14 cellular contexts compared by ENCODE assay signal in the genomic region with DNA sequence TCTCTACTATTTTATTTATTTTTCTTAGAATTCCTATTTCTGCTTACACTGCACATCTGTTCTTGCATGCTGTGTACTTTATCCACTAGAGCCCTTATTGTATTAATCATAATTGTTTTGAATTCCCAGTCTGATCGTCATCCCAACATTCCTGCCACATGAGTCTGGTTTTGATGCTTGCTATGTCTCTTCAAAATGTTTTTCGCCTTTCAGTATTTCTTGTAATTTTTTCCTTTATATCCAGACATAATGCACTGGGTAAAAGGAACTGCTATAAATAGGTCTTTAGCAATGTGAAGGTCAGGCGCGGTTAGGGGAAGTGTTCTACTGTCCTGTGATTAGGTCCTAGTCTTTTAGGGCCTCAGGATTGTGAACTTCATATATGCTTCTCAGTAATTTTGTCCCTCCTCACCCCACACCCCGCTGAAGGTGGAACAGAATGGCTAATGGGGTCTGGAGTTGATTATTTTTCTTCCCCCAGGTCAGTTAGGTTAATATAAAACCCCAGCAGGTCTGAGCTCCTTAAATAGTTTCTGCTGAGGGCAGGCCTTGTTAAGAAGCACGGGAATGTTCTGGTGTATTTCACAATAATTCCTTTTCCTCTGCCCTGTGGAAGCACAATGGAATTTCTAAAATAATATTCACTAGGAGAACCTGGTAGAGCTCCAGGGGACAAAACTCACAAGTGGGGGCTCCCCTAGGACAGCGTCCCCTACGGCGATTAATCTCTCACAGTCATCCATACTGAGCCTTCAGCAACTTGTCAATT.
A peak's percentile ranks its signal among the peaks of the same experiment; 100 is the strongest.
DNase-seq lines count a peak whose midpoint lies in the region; ATAC-seq and TF ChIP-seq lines count a peak whose summit lies in the region.
"Had no signal": no experiment of that assay in that cellular context is flagged by ENCODE, and none has a peak within 500 bp of the region (broad histone marks: within the 10 kb centered on the region; RNA-seq: fewer than 3 reads in every experiment).

No MANE protein-coding gene starts in this region.

- H3K9me3 ChIP-seq in adipocyte (ENCODE audit: control insufficient read depth, low read length): no peaks in the 10 kb centered on the region
- no peaks in the 10 kb centered on the region for H3K9me3 ChIP-seq in smooth muscle cell (replicated peaks; ENCODE audit: low read depth)
- no peaks in the 10 kb centered on the region for H3K9me3 ChIP-seq in A673 (ENCODE audit: low read depth, low read length, poor library complexity, severe bottlenecking)
- H3K9me3 ChIP-seq: spleen had no signal

- peak overlapping the region; percentile 29 for H3K4me2 ChIP-seq in smooth muscle cell

- H3K27ac Mint-ChIP-seq in CD14-positive monocyte: no peak overlapping the region
- H3K27ac Mint-ChIP-seq: activated naive CD4-positive, alpha-beta T cell treated with anti-CD3 and anti-CD28 coated beads for 36 hours; stimulated activated naive B cell treated with anti-CD40 and anti-IgM and Interleukin-4, amounts not matched to agents 10 μg/mL and 1 μg/mL and 100 μg/mL, for 72 hours had no signal

- H3K4me3 ChIP-seq in adipocyte (ENCODE audit: low read length) (peak overlapping the region; percentile 48), smooth muscle cell (no peak overlapping the region), A673 (ENCODE audit: low read depth, low read length, poor library complexity, severe bottlenecking) (no peak overlapping the region)
- H3K4me3 ChIP-seq: spleen had no signal

- H3K27ac ChIP-seq in smooth muscle cell (ENCODE audit: low read depth) (peak overlapping the region; percentile 88), A673 (ENCODE audit: low read depth, low read length, poor library complexity, severe bottlenecking) (no peak overlapping the region)
- H3K27ac ChIP-seq: spleen had no signal

- H3K4me1 ChIP-seq in adipocyte (ENCODE audit: control insufficient read depth, insufficient read depth, low read length) (peaks cover 34% of the 10 kb centered on the region), smooth muscle cell (ENCODE audit: low read depth) (no peaks in the 10 kb centered on the region), A673 (ENCODE audit: insufficient read depth, low read length, poor library complexity, severe bottlenecking) (no peaks in the 10 kb centered on the region)
- H3K4me1 ChIP-seq: spleen had no signal

- no peaks in the 10 kb centered on the region for H3K36me3 ChIP-seq in adipocyte (ENCODE audit: control insufficient read depth, insufficient read depth, low read length, severe bottlenecking)
- no peaks in the 10 kb centered on the region for H3K36me3 ChIP-seq in smooth muscle cell (ENCODE audit: low read depth)
- H3K36me3 ChIP-seq in A673 (ENCODE audit: insufficient read depth, low read length, poor library complexity, severe bottlenecking): no peaks in the 10 kb centered on the region
- H3K36me3 ChIP-seq: spleen had no signal

- no peaks in the 10 kb centered on the region for H3K4me1 Mint-ChIP-seq in CD14-positive monocyte
- H3K4me1 Mint-ChIP-seq: stimulated activated naive B cell treated with anti-CD40 and anti-IgM and Interleukin-4, amounts not matched to agents 10 μg/mL and 1 μg/mL and 100 μg/mL, for 72 hours had no signal

- ATAC-seq in GM18909 (IDR thresholded peaks at IDR 0.05; ENCODE audit: poor library complexity, unreplicated experiment): no peak
- ATAC-seq: activated CD4-positive, CD25-positive, alpha-beta regulatory T cell treated with anti-CD3 and anti-CD28 coated beads, Interleukin-2, amount 50 U/mL, for 24 hours; stimulated activated naive B cell treated with anti-CD40 and anti-IgM and Interleukin-4, amounts not matched to agents 10 μg/mL and 1 μg/mL and 100 μg/mL, for 72 hours had no signal

- H3K9me3 Mint-ChIP-seq in CD14-positive monocyte: peaks cover 0 to 3% (median 0%) of the 10 kb centered on the region in 7 donors
- H3K9me3 Mint-ChIP-seq: activated naive CD4-positive, alpha-beta T cell treated with anti-CD3 and anti-CD28 coated beads for 36 hours had no signal

- DNase-seq in H4 (ENCODE audit: low spot score) (peak; percentile 27), adipocyte (ENCODE audit: low read depth) (peak; percentile 90), hepatic stellate cell (ENCODE audit: low spot score) (peak; percentile 45), smooth muscle cell (lab: John Stamatoyannopoulos, UW; ENCODE audit: unreplicated experiment) (no peak), NCI-H510A (lab: John Stamatoyannopoulos, UW) (no peak), A673 (ENCODE audit: low spot score) (no peak), CD14-positive monocyte (ENCODE audit: low spot score) (no peak)
- DNase-seq: activated naive CD4-positive, alpha-beta T cell treated with anti-CD3 and anti-CD28 coated beads for 36 hours; DMS53; NCI-H1417 treated with DMSO at 0.1 percent for 48 hours; spleen; stimulated activated naive B cell treated with anti-CD40 and anti-IgM and Interleukin-4, amounts not matched to agents 10 μg/mL and 1 μg/mL and 100 μg/mL, for 72 hours had no signal

- TF ChIP-seq CTCF in smooth muscle cell (IDR thresholded peaks at IDR 0.05; ENCODE audit: borderline replicate concordance, insufficient read depth, poor library complexity, severe bottlenecking) (no peak), A673 (conservative IDR thresholded peaks at IDR 0.05; ENCODE audit: low read depth, low read length) (no peak), CD14-positive monocyte (IDR thresholded peaks at IDR 0.05) (no peak)

- no TSS peak for BruUV-seq in A673 (replicated peaks; lab: Mats Ljungman, UMichigan)

- peak overlapping the region in 1 of 2 donors; percentile 31 for H3K4me3 Mint-ChIP-seq in CD14-positive monocyte
- H3K4me3 Mint-ChIP-seq: activated naive CD4-positive, alpha-beta T cell treated with anti-CD3 and anti-CD28 coated beads for 36 hours; stimulated activated naive B cell treated with anti-CD40 and anti-IgM and Interleukin-4, amounts not matched to agents 10 μg/mL and 1 μg/mL and 100 μg/mL, for 72 hours had no signal

- no peaks in the 10 kb centered on the region for H3K27me3 ChIP-seq in adipocyte (replicated peaks; ENCODE audit: control insufficient read depth, insufficient read depth, low read length)
- H3K27me3 ChIP-seq in smooth muscle cell (ENCODE audit: low read depth): no peaks in the 10 kb centered on the region
- no peaks in the 10 kb centered on the region for H3K27me3 ChIP-seq in A673 (replicated peaks; ENCODE audit: insufficient read depth, low read depth, low read length, poor library complexity)

- POLR2A ChIA-PET in A673 (lab: Charles Lee; ENCODE audit: low non-redundant PET): no interaction called here

- H3F3A ChIP-seq in smooth muscle cell (ENCODE audit: low read depth): no peaks in the 10 kb centered on the region

- no peaks in the 10 kb centered on the region for H3K36me3 Mint-ChIP-seq in CD14-positive monocyte
- H3K36me3 Mint-ChIP-seq: stimulated activated naive B cell treated with anti-CD40 and anti-IgM and Interleukin-4, amounts not matched to agents 10 μg/mL and 1 μg/mL and 100 μg/mL, for 72 hours had no signal

- CTCF ChIA-PET in A673 (lab: Charles Lee): no interaction called here

- intact Hi-C loops in A673 (cut with micrococcal nuclease; ENCODE audit: unreplicated experiment) (no loop called here), CD14-positive monocyte (cut with micrococcal nuclease) (no loop called here)

- peaks cover 1 to 3% (median 2%) of the 10 kb centered on the region in 3 donors for H3K27me3 Mint-ChIP-seq in CD14-positive monocyte (ENCODE audit: low read depth in 3 of 3)

- WGBS in smooth muscle cell (ENCODE audit: low lambda C conversion rate): 57% methylated on average over 9 of the region's 9 CpGs

- no peak overlapping the region for H2AFZ ChIP-seq in smooth muscle cell (ENCODE audit: low read depth)

- H3K79me2 ChIP-seq in smooth muscle cell (ENCODE audit: low read depth): no peaks in the 10 kb centered on the region

- H3K9ac ChIP-seq in adipocyte (ENCODE audit: low read length) (peak overlapping the region; percentile 79), smooth muscle cell (ENCODE audit: low read depth) (peak overlapping the region; percentile 60)

- H4K20me1 ChIP-seq in smooth muscle cell (ENCODE audit: low read depth): no peaks in the 10 kb centered on the region

Comparison
In these comparisons a context has a peak if more than half of its experiments do, and no peak if none do; other contexts are left out.
1. DNase-seq: peak in H4 (single experiment), adipocyte (single experiment) and hepatic stellate cell (single experiment); none in smooth muscle cell (single experiment), NCI-H510A (single experiment), A673 (single experiment) and CD14-positive monocyte (single experiment).